ENCODE assay signal across 1 cellular context in genomic region chr10:125845617-125846016, GRCh38.
A peak's percentile ranks its signal among the peaks of the same experiment; 100 is the strongest.
TF ChIP-seq lines count a peak whose summit lies in the region.

No MANE protein-coding gene starts in this region.

TF ChIP-seq in K562, 482 proteins besides CTCF, POLR2A, EP300 and RAD21:
- TF ChIP-seq BACH1 (tag; IDR thresholded peaks at IDR 0.05) (no peak), POLR2G (IDR thresholded peaks at IDR 0.05; ENCODE audit: low read depth, low read length) (peak; percentile 32; the same call in 1 of the 2 replicates), NFATC3 (IDR thresholded peaks at IDR 0.05) (no peak), RREB1 (CRISPR knock-in tag; IDR thresholded peaks at IDR 0.05) (no peak), ZNF24 (IDR thresholded peaks at IDR 0.05) (no peak), TCF7L2 (IDR thresholded peaks at IDR 0.05; ENCODE audit: low read depth, low read length) (no peak)
